In the genomic region with DNA sequence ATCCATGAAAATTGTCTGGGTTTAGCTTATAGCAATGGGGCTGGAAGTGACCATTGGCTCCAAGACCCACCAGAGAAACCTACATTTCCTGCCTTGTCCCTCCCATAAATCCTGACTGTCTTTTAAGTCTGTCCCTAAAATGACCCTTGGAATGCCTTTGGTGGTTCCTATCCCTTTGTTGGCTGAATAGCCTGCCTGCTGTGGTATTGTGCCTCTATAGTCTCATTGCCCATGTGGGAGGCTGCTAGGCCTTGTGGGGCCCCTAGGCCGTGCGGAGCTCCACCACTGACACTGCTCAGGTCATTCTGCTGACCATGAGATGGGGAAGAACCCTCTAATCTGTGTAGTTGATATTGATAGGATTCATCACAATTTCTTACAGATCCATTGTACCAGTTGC, we compare ENCODE assay signal across 30 cellular contexts. TPM values are rescaled to one million over a fixed set of nuclear protein-coding genes. Genes with fewer than 3 reads are reported as not detected.
"Had no signal": no experiment of that assay in that cellular context is flagged by ENCODE, and none has a peak within 500 bp of the region (broad histone marks: within the 10 kb centered on the region; RNA-seq: fewer than 3 reads in every experiment).

No MANE protein-coding gene starts in this region.

- H3K4me1 Mint-ChIP-seq: activated naive CD4-positive, alpha-beta T cell treated with anti-CD3 and anti-CD28 coated beads, Interleukin-2, amount 50 U/mL, for 24 hours; naive thymus-derived CD4-positive, alpha-beta T cell; neural crest cell had no signal

- H3K4me3 Mint-ChIP-seq: activated CD8-positive, alpha-beta T cell treated with anti-CD3 and anti-CD28 coated beads, Interleukin-2, amount 10 ng/mL, durations not matched to agents 7 days and 5 days; activated naive CD4-positive, alpha-beta T cell treated with anti-CD3 and anti-CD28 coated beads, Interleukin-2, amount 50 U/mL, for 24 hours; activated T-helper 1 cell treated with anti-CD3 and anti-CD28 coated beads, Interleukin-12 subunit alpha, Interleukin-12 subunit beta, Interleukin-2, Interleukin-4 antibody, amounts not matched to agents 30 ng/mL and 10 ng/mL and 1 ng/mL, durations not matched to agents 14 hours and 24 hours and 36 hours; naive thymus-derived CD4-positive, alpha-beta T cell; neural crest cell; stimulated activated naive CD8-positive, alpha-beta T cell treated with anti-CD3 and anti-CD28 coated beads, Interleukin-15, Interleukin-2, amounts not matched to agents 100 ng/mL and 50 ng/mL, for 24 hours had no signal

- H3K4me1 ChIP-seq: lower lobe of right lung, prostate gland, uterus had no signal

- H3K36me3 Mint-ChIP-seq: activated naive CD4-positive, alpha-beta T cell treated with anti-CD3 and anti-CD28 coated beads, Interleukin-2, amount 50 U/mL, for 24 hours had no signal

- FAIRE-seq: kidney, TTC549 had no signal

- H3K27me3 ChIP-seq: brain microvascular endothelial cell, foreskin keratinocyte, suprapubic skin, uterus had no signal

- H3K27ac ChIP-seq: brain microvascular endothelial cell, lower lobe of right lung, prostate gland, suprapubic skin, uterus, WERI-Rb-1 had no signal

- H3K4me3 ChIP-seq: lower lobe of right lung, prostate gland, suprapubic skin, uterus had no signal

- H3K27ac Mint-ChIP-seq: activated CD8-positive, alpha-beta T cell treated with anti-CD3 and anti-CD28 coated beads, Interleukin-2, amount 10 ng/mL, durations not matched to agents 7 days and 5 days; activated naive CD4-positive, alpha-beta T cell treated with anti-CD3 and anti-CD28 coated beads, Interleukin-2, amount 50 U/mL, for 24 hours; activated T-helper 1 cell treated with anti-CD3 and anti-CD28 coated beads, Interleukin-12 subunit alpha, Interleukin-12 subunit beta, Interleukin-2, Interleukin-4 antibody, amounts not matched to agents 30 ng/mL and 10 ng/mL and 1 ng/mL, durations not matched to agents 14 hours and 24 hours and 36 hours; naive thymus-derived CD4-positive, alpha-beta T cell; stimulated activated naive CD8-positive, alpha-beta T cell treated with anti-CD3 and anti-CD28 coated beads, Interleukin-15, Interleukin-2, amounts not matched to agents 100 ng/mL and 50 ng/mL, for 24 hours had no signal

- H3K36me3 ChIP-seq: brain microvascular endothelial cell, lower lobe of right lung, prostate gland, suprapubic skin, uterus, WERI-Rb-1 had no signal

- ATAC-seq: activated CD8-positive, alpha-beta T cell treated with anti-CD3 and anti-CD28 coated beads, Interleukin-2, amount 10 ng/mL, durations not matched to agents 7 days and 5 days; lower lobe of right lung; naive thymus-derived CD4-positive, alpha-beta T cell had no signal

- DNase-seq: activated CD4-positive, alpha-beta T cell treated with anti-CD3 and anti-CD28 coated beads for 1 hour; activated CD4-positive, alpha-beta T cell treated with anti-CD3 and anti-CD28 coated beads, Interleukin-2, amount 50 U/mL, for 1 hour; activated CD8-positive, alpha-beta T cell treated with anti-CD3 and anti-CD28 coated beads, Interleukin-2, amount 10 ng/mL, durations not matched to agents 7 days and 5 days; activated gamma-delta T cell treated with Interleukin-2 at 50 U/mL for 16 hours; aorta; brain microvascular endothelial cell; caudate nucleus; dermis blood vessel endothelial cell; effector CD8-positive, alpha-beta T cell; kidney; lower lobe of right lung; naive thymus-derived CD4-positive, alpha-beta T cell; stimulated activated CD4-positive, alpha-beta T cell treated with anti-CD3 and anti-CD28 coated beads, Interleukin-12 subunit alpha, Interleukin-12 subunit beta, amount 100 ng/mL, for 4 hours; T-helper 1 cell; trophoblast cell; uterus; WERI-Rb-1 had no signal

- H3K9me3 ChIP-seq: prostate gland, suprapubic skin had no signal

RNA-seq across cellular contexts. Expression of gene SCP2D1, which starts 43.3 kb away (rescaled TPM):
- total RNA-seq: activated CD8-positive, alpha-beta T cell treated with anti-CD3 and anti-CD28 coated beads, Interleukin-2, amount 10 ng/mL, durations not matched to agents 7 days and 5 days; activated T-helper 1 cell treated with anti-CD3 and anti-CD28 coated beads, Interleukin-12 subunit alpha, Interleukin-12 subunit beta, Interleukin-2, Interleukin-4 antibody, amounts not matched to agents 30 ng/mL and 10 ng/mL and 1 ng/mL, durations not matched to agents 14 hours and 24 hours and 36 hours; aorta; dermis blood vessel endothelial cell; foreskin keratinocyte; kidney; lower lobe of right lung; mesenteric fat pad; mucosa of gallbladder; naive thymus-derived CD4-positive, alpha-beta T cell; neural crest cell; omental fat pad; suprapubic skin; uterus had no signal
- polyA plus RNA-seq: adipose tissue; aorta; esophagus; foreskin keratinocyte; naive thymus-derived CD4-positive, alpha-beta T cell had no signal
